29 cellular contexts compared by ENCODE assay signal in genomic region chr9:132427015-132427414, GRCh38. TPM values are rescaled to one million over a fixed set of nuclear protein-coding genes. Genes with fewer than 3 reads are reported as not detected.
"Had no signal": no experiment of that assay in that cellular context is flagged by ENCODE, and none has a peak within 500 bp of the region (broad histone marks: within the 10 kb centered on the region; RNA-seq: fewer than 3 reads in every experiment).

No MANE protein-coding gene starts in this region.

- ATAC-seq: effector memory CD8-positive, alpha-beta T cell; esophagus mucosa; gastrocnemius medialis; heart right ventricle; left cardiac atrium; left lung; left ventricle myocardium superior; lower lobe of right lung had no signal

- H3K36me3 ChIP-seq: colonic mucosa, esophagus squamous epithelium, gastrocnemius medialis, heart right ventricle, left lung, lower lobe of right lung had no signal

- H3K27ac Mint-ChIP-seq: dendritic cell treated with granulocyte-macrophage colony-stimulating factor and Interleukin-4, amounts not matched to agents 40 ng/mL and 50 ng/mL, for 4 days; effector memory CD8-positive, alpha-beta T cell; endodermal cell; immature natural killer cell had no signal

- H3K9me3 ChIP-seq: colonic mucosa, esophagus squamous epithelium, gastrocnemius medialis, heart right ventricle, left lung, lower lobe of right lung had no signal

- H3K27ac ChIP-seq: colonic mucosa, epithelial cell of prostate, esophagus squamous epithelium, gastrocnemius medialis, heart right ventricle, left lung, lower lobe of right lung had no signal

- DNase-seq: colonic mucosa; cortex of kidney; effector CD8-positive, alpha-beta T cell; effector memory CD8-positive, alpha-beta T cell; endodermal cell; erythroblast; esophagus squamous epithelium; foreskin fibroblast; foreskin melanocyte; gastrocnemius medialis; glutamatergic neuron; head of caudate nucleus; heart right ventricle; hypothalamus; immature natural killer cell; islet precursor cell; left cardiac atrium; left lung; left ventricle myocardium superior; lower lobe of right lung; mesenchymal stem cell; midbrain had no signal

- H3K4me1 Mint-ChIP-seq: immature natural killer cell had no signal

- H3K4me3 ChIP-seq: colonic mucosa, esophagus squamous epithelium, gastrocnemius medialis, heart right ventricle, left lung, lower lobe of right lung had no signal

- H3K4me3 Mint-ChIP-seq: dendritic cell treated with granulocyte-macrophage colony-stimulating factor and Interleukin-4, amounts not matched to agents 40 ng/mL and 50 ng/mL, for 4 days; effector memory CD8-positive, alpha-beta T cell; endodermal cell; immature natural killer cell had no signal

- H3K4me1 ChIP-seq: colonic mucosa, esophagus squamous epithelium, gastrocnemius medialis, heart right ventricle, left lung, lower lobe of right lung had no signal

- H3K9me3 Mint-ChIP-seq: dendritic cell treated with granulocyte-macrophage colony-stimulating factor and Interleukin-4, amounts not matched to agents 40 ng/mL and 50 ng/mL, for 4 days; effector memory CD8-positive, alpha-beta T cell; immature natural killer cell had no signal

- H3K36me3 Mint-ChIP-seq: immature natural killer cell had no signal

RNA-seq across cellular contexts. Expression of gene CFAP77, which starts 17.0 kb away (rescaled TPM):
- total RNA-seq: colonic mucosa, esophagus mucosa, esophagus squamous epithelium, gastrocnemius medialis, glomerular endothelial cell, lower leg skin, mononuclear cell, mucosa of gallbladder had no signal
- polyA plus RNA-seq: immature natural killer cell had no signal
